8 cellular contexts compared by ENCODE assay signal in the genomic region with DNA sequence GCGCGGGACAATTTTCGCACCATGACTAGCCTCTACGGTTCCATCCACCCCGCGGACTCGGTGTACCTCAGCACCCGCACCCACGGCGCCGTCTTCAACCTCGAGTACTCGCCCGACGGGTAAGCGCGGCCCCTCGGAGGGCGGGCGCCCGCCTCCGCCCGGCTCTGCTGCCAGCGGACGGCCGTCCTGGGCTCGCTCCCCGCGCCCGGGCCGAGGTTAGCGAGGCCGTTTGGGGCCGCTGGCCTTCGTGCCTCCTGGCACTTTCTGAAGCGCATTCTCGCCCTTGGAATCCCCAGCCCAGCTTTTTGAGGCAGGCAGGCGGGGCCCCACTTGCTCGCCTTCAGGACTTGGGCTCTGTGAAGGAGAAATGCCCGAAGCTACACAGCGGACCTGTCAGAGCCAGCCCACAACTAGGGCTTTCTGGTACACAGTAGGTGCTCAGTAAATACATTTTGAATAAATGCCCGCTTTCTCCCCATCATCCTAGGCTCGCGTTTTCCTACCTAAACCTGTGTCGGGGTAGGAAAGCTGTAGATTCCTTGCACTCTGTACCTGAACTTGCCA. TPM values are rescaled to one million over a fixed set of nuclear protein-coding genes. Genes with fewer than 3 reads are reported as not detected.
DNase-seq lines count a peak whose midpoint lies in the region; ATAC-seq and TF ChIP-seq lines count a peak whose summit lies in the region.

No MANE protein-coding gene starts in this region.

- peaks cover 34% of the 10 kb centered on the region for H3K4me1 Mint-ChIP-seq in activated naive CD8-positive, alpha-beta T cell treated with anti-CD3 and anti-CD28 coated beads, Interleukin-2, amount 10 ng/mL, durations not matched to agents 7 days and 5 days

- in situ Hi-C loops in GM13976 (cut with MboI; ENCODE audit: low sequenced_read_pairs, unreplicated experiment): no loop called here
- in situ Hi-C loops in G401 (cut with HindIII; ENCODE audit: low sequenced_read_pairs): no loop called here

- TF ChIP-seq CTCF in GM13976 (IDR thresholded peaks at IDR 0.05; ENCODE audit: borderline replicate concordance, control extremely low read depth, extremely low read depth, insufficient read depth, missing control alignments) (no peak), HEK293 (tag by site-specific recombination; IDR thresholded peaks at IDR 0.05) (no peak)

- peak; percentile 43 for ATAC-seq in activated naive CD8-positive, alpha-beta T cell treated with anti-CD3 and anti-CD28 coated beads, Interleukin-2, amount 10 ng/mL, durations not matched to agents 7 days and 5 days (ENCODE audit: low read depth)

- peaks cover 16% of the 10 kb centered on the region for H3K36me3 Mint-ChIP-seq in activated naive CD8-positive, alpha-beta T cell treated with anti-CD3 and anti-CD28 coated beads, Interleukin-2, amount 10 ng/mL, durations not matched to agents 7 days and 5 days

- H3K9me3 ChIP-seq in HEK293 (ENCODE audit: control insufficient read depth, insufficient read depth, low read depth, low read length) (no peaks in the 10 kb centered on the region), MG63 (no peaks in the 10 kb centered on the region)

- H3K27ac ChIP-seq in HEK293 (ENCODE audit: extremely low read depth, low read depth, low read length) (peak overlapping the region; percentile 76), skin epidermis (peak overlapping the region; percentile 56 to 96 (median 90))

- no peaks in the 10 kb centered on the region for H3K9me3 Mint-ChIP-seq in activated naive CD8-positive, alpha-beta T cell treated with anti-CD3 and anti-CD28 coated beads, Interleukin-2, amount 10 ng/mL, durations not matched to agents 7 days and 5 days

- H3K4me3 ChIP-seq in HEK293 (ENCODE audit: low read depth, low read length) (peak overlapping the region; percentile 55), MG63 (peak overlapping the region; percentile 79), iPS-11a (ENCODE audit: low read depth, low read length) (peak overlapping the region; percentile 66), skin epidermis (peak overlapping the region; percentile 74 to 100 (median 93))

- H3K27me3 ChIP-seq in MG63: no peaks in the 10 kb centered on the region

- POLR2A ChIA-PET in HEK293 (lab: Yijun Ruan, JAX): interaction anchor here (0.9 to 3.6 kb wide), 8 partner anchors 11 to 819 kb away, joined by 3 to 44 read pairs (median 4); partner anchors contain the start of genes ANKRD18A, EXOSC3 and POLR1E
- POLR2A ChIA-PET in activated naive CD8-positive, alpha-beta T cell treated with anti-CD3 and anti-CD28 coated beads, Interleukin-2, amount 10 ng/mL, durations not matched to agents 7 days and 5 days (lab: Charles Lee): interaction anchor here (1.0 to 2.0 kb wide), 6 partner anchors 11 to 209 kb away, joined by 3 to 27 read pairs (median 5); partner anchors contain the start of genes EXOSC3, SLC25A51 and TOMM5

- H3K36me3 ChIP-seq in HEK293 (ENCODE audit: control insufficient read depth in 2 of 2, insufficient read depth in 1 of 2, low read length in 2 of 2) (peaks cover 0 to 4% of the 10 kb centered on the region in 2 experiments; a peak in 1 of 3 replicates), MG63 (peaks cover 6% of the 10 kb centered on the region)

- H3K27ac Mint-ChIP-seq in activated naive CD8-positive, alpha-beta T cell treated with anti-CD3 and anti-CD28 coated beads, Interleukin-2, amount 10 ng/mL, durations not matched to agents 7 days and 5 days: peak overlapping the region; percentile 64

- H3K27me3 Mint-ChIP-seq in activated naive CD8-positive, alpha-beta T cell treated with anti-CD3 and anti-CD28 coated beads, Interleukin-2, amount 10 ng/mL, durations not matched to agents 7 days and 5 days: no peaks in the 10 kb centered on the region

- no peaks in the 10 kb centered on the region for H3K4me1 ChIP-seq in HEK293 (ENCODE audit: control insufficient read depth, insufficient read depth, low read length)

- peak; percentile 65 for DNase-seq in GM13976 (ENCODE audit: low spot score)
- DNase-seq in MG63: peak; percentile 50
- no peak for DNase-seq in activated naive CD8-positive, alpha-beta T cell treated with anti-CD3 and anti-CD28 coated beads, Interleukin-2, amount 10 ng/mL, durations not matched to agents 7 days and 5 days
- no peak for DNase-seq in NCI-H774 (lab: John Stamatoyannopoulos, UW)
- no peak for DNase-seq in G401 (ENCODE audit: low spot score)

- CTCF ChIA-PET in HEK293 (lab: Yijun Ruan, JAX): no interaction called here

- peak overlapping the region; percentile 91 for H3K4me3 Mint-ChIP-seq in activated naive CD8-positive, alpha-beta T cell treated with anti-CD3 and anti-CD28 coated beads, Interleukin-2, amount 10 ng/mL, durations not matched to agents 7 days and 5 days

TF ChIP-seq in HEK293, 187 proteins besides CTCF, POLR2A, EP300 and RAD21:
- TF ChIP-seq ZBTB6 (tag by site-specific recombination; IDR thresholded peaks at IDR 0.05) (no peak), AEBP2 (tag by site-specific recombination; IDR thresholded peaks at IDR 0.05; ENCODE audit: borderline replicate concordance) (no peak), ZNF335 (tag by site-specific recombination; conservative IDR thresholded peaks at IDR 0.05) (peak; percentile 9; the same call in 1 of the 2 replicates), ZNF664 (tag by site-specific recombination; IDR thresholded peaks at IDR 0.05) (peak; percentile 29; the same call in 1 of the 2 replicates), ZSCAN30 (tag by site-specific recombination; IDR thresholded peaks at IDR 0.05) (peak; percentile 29; the same call in 1 of the 2 replicates), ZBTB8A (tag by site-specific recombination; IDR thresholded peaks at IDR 0.05) (0 out of 2 replicates have a peak, but pooled peaks have one; percentile 3), ZNF19 (tag by site-specific recombination; IDR thresholded peaks at IDR 0.05; ENCODE audit: low read depth) (no peak)
- TF ChIP-seq, protein P1, sequence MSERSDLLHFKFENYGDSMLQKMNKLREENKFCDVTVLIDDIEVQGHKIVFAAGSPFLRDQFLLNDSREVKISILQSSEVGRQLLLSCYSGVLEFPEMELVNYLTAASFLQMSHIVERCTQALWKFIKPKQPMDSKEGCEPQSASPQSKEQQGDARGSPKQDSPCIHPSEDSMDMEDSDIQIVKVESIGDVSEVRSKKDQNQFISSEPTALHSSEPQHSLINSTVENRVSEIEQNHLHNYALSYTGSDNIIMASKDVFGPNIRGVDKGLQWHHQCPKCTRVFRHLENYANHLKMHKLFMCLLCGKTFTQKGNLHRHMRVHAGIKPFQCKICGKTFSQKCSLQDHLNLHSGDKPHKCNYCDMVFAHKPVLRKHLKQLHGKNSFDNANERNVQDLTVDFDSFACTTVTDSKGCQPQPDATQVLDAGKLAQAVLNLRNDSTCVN (tag by site-specific recombination; optimal IDR thresholded peaks at IDR 0.05): peak; percentile 26

RNA-seq across cellular contexts. Expression of gene DCAF10, which starts 0.8 kb away (rescaled TPM):
- 6.7 and 12.2 TPM in 2 replicates for total RNA-seq in MG63 (2014; rRNA removed; shearing (Covaris generic); ENCODE audit: low replicate concordance)
- 10 to 100 TPM; 19.5 to 19.8 TPM for total RNA-seq in activated naive CD8-positive, alpha-beta T cell treated with anti-CD3 and anti-CD28 coated beads, Interleukin-2, amount 10 ng/mL, durations not matched to agents 7 days and 5 days
- total RNA-seq in G401 (2014; rRNA removed; shearing (Covaris generic)): 7.6 and 16.5 TPM in 2 replicates

RNA-seq across cellular contexts. Expression of gene EXOSC3, which starts 16.5 kb away (rescaled TPM):
- 32.9 and 37.9 TPM in 2 replicates for total RNA-seq in MG63 (2014; rRNA removed; shearing (Covaris generic); ENCODE audit: low replicate concordance)
- 10 to 100 TPM; 67.8 to 72.1 TPM for total RNA-seq in activated naive CD8-positive, alpha-beta T cell treated with anti-CD3 and anti-CD28 coated beads, Interleukin-2, amount 10 ng/mL, durations not matched to agents 7 days and 5 days
- total RNA-seq in G401 (2014; rRNA removed; shearing (Covaris generic)): 65.3 and 86.5 TPM in 2 replicates

RNA-seq across cellular contexts. Expression of gene TRMT10B, which starts 47.8 kb away (rescaled TPM):
- 1.5 and 5.1 TPM in 2 replicates for total RNA-seq in MG63 (2014; rRNA removed; shearing (Covaris generic); ENCODE audit: low replicate concordance)
- total RNA-seq in activated naive CD8-positive, alpha-beta T cell treated with anti-CD3 and anti-CD28 coated beads, Interleukin-2, amount 10 ng/mL, durations not matched to agents 7 days and 5 days: 10 to 100 TPM; 17.4 to 21.4 TPM
- 1.9 and 2.1 TPM in 2 replicates for total RNA-seq in G401 (2014; rRNA removed; shearing (Covaris generic))

Comparison
In these comparisons a context has a peak if more than half of its experiments do, and no peak if none do; other contexts are left out.
1. DNase-seq: peak in GM13976 (single experiment) and MG63 (single experiment); none in activated naive CD8-positive, alpha-beta T cell treated with anti-CD3 and anti-CD28 coated beads, Interleukin-2, amount 10 ng/mL, durations not matched to agents 7 days and 5 days (single experiment), NCI-H774 (single experiment) and G401 (single experiment).
2. Peak in every context shown above with its lines, with median percentiles within 50 percentile points of each other: H3K4me3 ChIP-seq.